ENCODE assay signal across 1 cellular context in the genomic region with DNA sequence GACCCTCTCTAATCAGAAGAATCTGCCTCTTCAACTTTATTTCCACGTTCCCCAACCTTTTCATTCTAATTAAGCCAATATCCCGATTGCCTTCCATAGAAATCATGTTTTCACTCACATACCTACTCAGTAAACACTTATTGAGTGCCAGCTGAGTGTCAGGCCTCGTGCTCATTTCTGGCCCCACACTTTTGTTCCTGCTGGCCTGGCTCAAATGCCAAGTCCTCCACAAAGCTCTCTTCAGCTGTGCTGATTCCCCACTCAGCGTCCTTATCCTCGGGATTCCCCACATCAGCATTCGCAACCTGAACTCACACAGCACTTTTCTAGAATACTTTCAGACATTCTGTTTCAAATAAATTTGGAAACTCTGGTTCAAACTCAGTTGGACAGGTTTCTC.
TF ChIP-seq lines count a peak whose summit lies in the region.

No MANE protein-coding gene starts in this region.

TF ChIP-seq in GM23338, 12 proteins besides CTCF, POLR2A, EP300 and RAD21 (continued from another document):
- no peak for TF ChIP-seq ZNF462 (CRISPR knock-in tag; IDR thresholded peaks at IDR 0.05)
- TF ChIP-seq, protein P1, sequence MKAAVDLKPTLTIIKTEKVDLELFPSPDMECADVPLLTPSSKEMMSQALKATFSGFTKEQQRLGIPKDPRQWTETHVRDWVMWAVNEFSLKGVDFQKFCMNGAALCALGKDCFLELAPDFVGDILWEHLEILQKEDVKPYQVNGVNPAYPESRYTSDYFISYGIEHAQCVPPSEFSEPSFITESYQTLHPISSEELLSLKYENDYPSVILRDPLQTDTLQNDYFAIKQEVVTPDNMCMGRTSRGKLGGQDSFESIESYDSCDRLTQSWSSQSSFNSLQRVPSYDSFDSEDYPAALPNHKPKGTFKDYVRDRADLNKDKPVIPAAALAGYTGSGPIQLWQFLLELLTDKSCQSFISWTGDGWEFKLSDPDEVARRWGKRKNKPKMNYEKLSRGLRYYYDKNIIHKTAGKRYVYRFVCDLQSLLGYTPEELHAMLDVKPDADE (IDR thresholded peaks at IDR 0.05): no peak
- TF ChIP-seq ZNF114 (CRISPR knock-in tag; IDR thresholded peaks at IDR 0.05): no peak
- no peak for TF ChIP-seq JUNB (IDR thresholded peaks at IDR 0.05; ENCODE audit: unreplicated experiment)
- no peak for TF ChIP-seq ZNF331 (CRISPR knock-in tag; IDR thresholded peaks at IDR 0.05; ENCODE audit: low read depth)
- TF ChIP-seq, protein P2, sequence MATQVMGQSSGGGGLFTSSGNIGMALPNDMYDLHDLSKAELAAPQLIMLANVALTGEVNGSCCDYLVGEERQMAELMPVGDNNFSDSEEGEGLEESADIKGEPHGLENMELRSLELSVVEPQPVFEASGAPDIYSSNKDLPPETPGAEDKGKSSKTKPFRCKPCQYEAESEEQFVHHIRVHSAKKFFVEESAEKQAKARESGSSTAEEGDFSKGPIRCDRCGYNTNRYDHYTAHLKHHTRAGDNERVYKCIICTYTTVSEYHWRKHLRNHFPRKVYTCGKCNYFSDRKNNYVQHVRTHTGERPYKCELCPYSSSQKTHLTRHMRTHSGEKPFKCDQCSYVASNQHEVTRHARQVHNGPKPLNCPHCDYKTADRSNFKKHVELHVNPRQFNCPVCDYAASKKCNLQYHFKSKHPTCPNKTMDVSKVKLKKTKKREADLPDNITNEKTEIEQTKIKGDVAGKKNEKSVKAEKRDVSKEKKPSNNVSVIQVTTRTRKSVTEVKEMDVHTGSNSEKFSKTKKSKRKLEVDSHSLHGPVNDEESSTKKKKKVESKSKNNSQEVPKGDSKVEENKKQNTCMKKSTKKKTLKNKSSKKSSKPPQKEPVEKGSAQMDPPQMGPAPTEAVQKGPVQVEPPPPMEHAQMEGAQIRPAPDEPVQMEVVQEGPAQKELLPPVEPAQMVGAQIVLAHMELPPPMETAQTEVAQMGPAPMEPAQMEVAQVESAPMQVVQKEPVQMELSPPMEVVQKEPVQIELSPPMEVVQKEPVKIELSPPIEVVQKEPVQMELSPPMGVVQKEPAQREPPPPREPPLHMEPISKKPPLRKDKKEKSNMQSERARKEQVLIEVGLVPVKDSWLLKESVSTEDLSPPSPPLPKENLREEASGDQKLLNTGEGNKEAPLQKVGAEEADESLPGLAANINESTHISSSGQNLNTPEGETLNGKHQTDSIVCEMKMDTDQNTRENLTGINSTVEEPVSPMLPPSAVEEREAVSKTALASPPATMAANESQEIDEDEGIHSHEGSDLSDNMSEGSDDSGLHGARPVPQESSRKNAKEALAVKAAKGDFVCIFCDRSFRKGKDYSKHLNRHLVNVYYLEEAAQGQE (IDR thresholded peaks at IDR 0.05; ENCODE audit: unreplicated experiment): no peak
- no peak for TF ChIP-seq POLR2AphosphoS5 (IDR thresholded peaks at IDR 0.05; ENCODE audit: low read depth)
